ENCODE assay signal across 20 cellular contexts in the genomic region with DNA sequence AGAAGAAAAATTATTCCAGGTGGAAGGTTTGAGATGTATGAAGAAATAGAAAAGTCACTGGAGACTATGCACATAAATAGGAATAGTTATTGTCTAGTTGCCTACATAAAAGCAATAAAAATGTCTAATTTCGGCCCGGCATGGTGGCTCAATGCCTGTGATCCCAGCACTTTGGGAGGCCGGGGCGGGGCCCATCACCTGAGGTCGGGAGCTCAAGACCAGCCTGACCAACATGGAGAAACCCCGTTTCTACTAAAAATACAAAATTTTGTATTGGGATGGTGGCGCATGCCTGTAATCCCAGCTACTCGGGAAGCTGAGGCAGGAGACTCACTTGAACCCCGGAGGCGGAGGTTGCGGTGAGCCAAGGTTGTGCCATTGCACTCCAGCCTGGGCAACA. TPM values are rescaled to one million over a fixed set of nuclear protein-coding genes. Genes with fewer than 3 reads are reported as not detected.
"Had no signal": no experiment of that assay in that cellular context is flagged by ENCODE, and none has a peak within 500 bp of the region (broad histone marks: within the 10 kb centered on the region; RNA-seq: fewer than 3 reads in every experiment).

No MANE protein-coding gene starts in this region.

RNA-seq across cellular contexts. Expression of gene GPR148, which starts 3.4 kb away (rescaled TPM):
- total RNA-seq: activated naive CD4-positive, alpha-beta T cell treated with anti-CD3 and anti-CD28 coated beads for 36 hours; activated naive CD4-positive, alpha-beta T cell treated with anti-CD3 and anti-CD28 coated beads, Interleukin-2, amount 50 U/mL, for 72 hours; activated naive CD8-positive, alpha-beta T cell treated with anti-CD3 and anti-CD28 coated beads for 36 hours; activated naive CD8-positive, alpha-beta T cell treated with anti-CD3 and anti-CD28 coated beads, Interleukin-2, amount 10 ng/mL, durations not matched to agents 7 days and 5 days; activated T-cell treated with anti-CD3 and anti-CD28 coated beads, Interleukin-2, amount 50 U/mL, for 4 hours; activated T-cell treated with anti-CD3 and anti-CD28 coated beads, Interleukin-2, amount 50 U/mL, for 72 hours; activated T-helper 1 cell treated with anti-CD3 and anti-CD28 coated beads, Interleukin-12 subunit alpha, Interleukin-12 subunit beta, Interleukin-2, Interleukin-4 antibody, amounts not matched to agents 30 ng/mL and 10 ng/mL and 1 ng/mL, durations not matched to agents 14 hours and 24 hours and 36 hours; activated T-helper 17 cell treated with anti-CD3 and anti-CD28 coated beads, Interleukin-2, amount 50 U/mL, for 72 hours; activated T-helper 2 cell treated with anti-CD3 and anti-CD28 coated beads, Interferon-gamma antibody, Interleukin-2, Interleukin-4, amounts not matched to agents 10 μg/mL and 5 μg/mL and 100 μg/mL, durations not matched to agents 14 hours and 24 hours and 36 hours; adrenal gland; aorta; ascending aorta; astrocyte; body of pancreas; breast epithelium; bronchial epithelial cell; cardiac muscle cell; cardiac septum; cerebellum; chondrocyte had no signal

RNA-seq across cellular contexts. Expression of gene AMER3, which starts 23.1 kb away (rescaled TPM):
- total RNA-seq: activated naive CD4-positive, alpha-beta T cell treated with anti-CD3 and anti-CD28 coated beads for 36 hours; activated naive CD4-positive, alpha-beta T cell treated with anti-CD3 and anti-CD28 coated beads, Interleukin-2, amount 50 U/mL, for 72 hours; activated naive CD8-positive, alpha-beta T cell treated with anti-CD3 and anti-CD28 coated beads for 36 hours; activated naive CD8-positive, alpha-beta T cell treated with anti-CD3 and anti-CD28 coated beads, Interleukin-2, amount 10 ng/mL, durations not matched to agents 7 days and 5 days; activated T-cell treated with anti-CD3 and anti-CD28 coated beads, Interleukin-2, amount 50 U/mL, for 4 hours; activated T-cell treated with anti-CD3 and anti-CD28 coated beads, Interleukin-2, amount 50 U/mL, for 72 hours; activated T-helper 1 cell treated with anti-CD3 and anti-CD28 coated beads, Interleukin-12 subunit alpha, Interleukin-12 subunit beta, Interleukin-2, Interleukin-4 antibody, amounts not matched to agents 30 ng/mL and 10 ng/mL and 1 ng/mL, durations not matched to agents 14 hours and 24 hours and 36 hours; activated T-helper 17 cell treated with anti-CD3 and anti-CD28 coated beads, Interleukin-2, amount 50 U/mL, for 72 hours; activated T-helper 2 cell treated with anti-CD3 and anti-CD28 coated beads, Interferon-gamma antibody, Interleukin-2, Interleukin-4, amounts not matched to agents 10 μg/mL and 5 μg/mL and 100 μg/mL, durations not matched to agents 14 hours and 24 hours and 36 hours; aorta; ascending aorta; astrocyte; breast epithelium; cardiac septum; chondrocyte had no signal
